Comparison of ENCODE assay signal across 22 cellular contexts in the genomic region with DNA sequence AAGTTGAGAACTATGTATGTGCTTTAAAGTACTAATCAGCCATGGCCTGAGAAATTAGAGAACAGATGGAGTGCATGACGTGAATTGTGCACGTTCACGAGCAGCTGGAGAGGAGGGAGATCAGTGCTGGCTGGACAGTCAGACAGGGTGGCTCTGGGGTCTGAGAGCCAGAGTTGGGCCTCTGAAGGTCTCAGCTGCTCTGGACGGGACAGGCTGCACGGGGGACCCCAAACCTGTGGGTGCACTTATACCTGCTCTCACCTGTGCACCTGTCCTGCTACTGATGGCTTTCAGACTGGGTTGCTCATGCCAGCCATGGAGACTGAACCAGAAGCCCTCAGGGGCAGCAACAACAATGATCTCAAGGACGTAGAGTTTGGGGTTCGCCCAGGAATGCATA. TPM values are rescaled to one million over a fixed set of nuclear protein-coding genes. Genes with fewer than 3 reads are reported as not detected.
"Had no signal": no experiment of that assay in that cellular context is flagged by ENCODE, and none has a peak within 500 bp of the region (broad histone marks: within the 10 kb centered on the region; RNA-seq: fewer than 3 reads in every experiment).

No MANE protein-coding gene starts in this region.

- H3K4me3 ChIP-seq: MG63, SJSA1, SK-N-MC had no signal

- DNase-seq: IMR-90, Karpas-422, KG1, NCI-H1092, NCI-H1105 treated with DMSO at 0.1 percent for 48 hours, NCI-H1417 treated with DMSO at 0.1 percent for 48 hours, NCI-H146, NCI-H1930, NCI-H2081, NCI-H2107, NCI-H2227 treated with DMSO at 0.1 percent for 48 hours, NCI-H526, Right ventricle myocardium superior, RPMI8226, SIG-M5 had no signal

- H3K9me3 ChIP-seq: MG63, SJSA1 had no signal

- FAIRE-seq: RCC 7860 had no signal

- H3K27ac ChIP-seq: SJSA1, SK-N-MC had no signal

- H3K36me3 ChIP-seq: MG63, SJSA1 had no signal

- H3K27me3 ChIP-seq: SJSA1 had no signal

RNA-seq across cellular contexts. Expression of gene UMODL1, which starts 43.5 kb away (rescaled TPM):
- total RNA-seq: HepG2, HT1080, IMR-90, NCI-H460, SJSA1 had no signal
- polyA plus RNA-seq: HepG2 had no signal
